11 cellular contexts compared by ENCODE assay signal in genomic region chr11:94131363-94132115, GRCh38. TPM values are rescaled to one million over a fixed set of nuclear protein-coding genes. Genes with fewer than 3 reads are reported as not detected.
DNase-seq lines count a peak whose midpoint lies in the region; ATAC-seq and TF ChIP-seq lines count a peak whose summit lies in the region.
"Had no signal": no experiment of that assay in that cellular context is flagged by ENCODE, and none has a peak within 500 bp of the region (broad histone marks: within the 10 kb centered on the region; RNA-seq: fewer than 3 reads in every experiment).

No MANE protein-coding gene starts in this region.

- no peak overlapping the region for H2AFZ ChIP-seq in GM23338

- peaks cover 93% of the 10 kb centered on the region for H3K79me2 ChIP-seq in GM23338 (replicated peaks; ENCODE audit: insufficient read depth)

- H3K27ac ChIP-seq in GM23338 (ENCODE audit: low read depth) (no peak overlapping the region), Peyer's patch (peak overlapping the region; percentile 86 to 98 (median 92)), sigmoid colon (peak overlapping the region; percentile 93 to 96 (median 94))
- H3K27ac ChIP-seq: neutrophil had no signal

- 0 out of 2 replicates have a peak, but pooled peaks cover 7% of the 10 kb centered on the region for H3K36me3 ChIP-seq in GM23338 (ENCODE audit: insufficient read depth)
- H3K36me3 ChIP-seq in Peyer's patch = no peaks in the 10 kb centered on the region
- no peaks in the 10 kb centered on the region for H3K36me3 ChIP-seq in sigmoid colon
- H3K36me3 ChIP-seq: neutrophil had no signal

- H3K4me3 ChIP-seq in GM23338 = peak overlapping the region; percentile 91
- H3K4me3 ChIP-seq in Peyer's patch = no peak overlapping the region
- H3K4me3 ChIP-seq in fibroblast of mammary gland (ENCODE audit: control insufficient read depth, low read depth, low read length) = peak overlapping the region; percentile 85
- peak overlapping the region in 3 of 4 donors; percentile 64 to 83 (median 69) for H3K4me3 ChIP-seq in sigmoid colon

- no peaks in the 10 kb centered on the region for H3K9me3 ChIP-seq in Peyer's patch
- H3K9me3 ChIP-seq in sigmoid colon = no peaks in the 10 kb centered on the region
- H3K9me3 ChIP-seq: neutrophil had no signal

- H3F3A ChIP-seq in GM23338 (replicated peaks; ENCODE audit: low read depth) = 0 out of 2 replicates have a peak, but pooled peaks cover 4% of the 10 kb centered on the region

- no peak overlapping the region for H3K4me3 Mint-ChIP-seq in GM23338

- H3K9me3 Mint-ChIP-seq in GM23338 = no peaks in the 10 kb centered on the region; the same call in 2 of the 3 replicates

- H3K27ac Mint-ChIP-seq in GM23338 = no peak overlapping the region

- H4K20me1 ChIP-seq in GM23338 (replicated peaks; ENCODE audit: insufficient read depth) = peaks cover 53% of the 10 kb centered on the region

- H3K27me3 ChIP-seq in GM23338 (ENCODE audit: insufficient read depth) = no peaks in the 10 kb centered on the region
- no peaks in the 10 kb centered on the region for H3K27me3 ChIP-seq in Peyer's patch
- H3K27me3 ChIP-seq in sigmoid colon = no peaks in the 10 kb centered on the region

- H3K9me2 ChIP-seq in GM23338 (ENCODE audit: insufficient read depth) = no peaks in the 10 kb centered on the region

- WGBS in sigmoid colon, 2 donors = 8 to 55% methylated on average over 1 of the region's 1 CpG

- peaks cover 12% of the 10 kb centered on the region; the same call in 2 of the 3 replicates for H3K36me3 Mint-ChIP-seq in GM23338 (ENCODE audit: low read depth)

- TF ChIP-seq POLR2A in Peyer's patch (IDR thresholded peaks at IDR 0.05) = no peak
- TF ChIP-seq POLR2A in sigmoid colon (IDR thresholded peaks at IDR 0.05) = no peak

- intact Hi-C loops in sigmoid colon (cut with DNase I) (loop anchor here (10.0 kb wide), 1 partner anchor 387 kb away; the partner anchor contains the start of genes C11orf54 and TAF1D), posterior vena cava (cut with DNase I) (no loop called here)

- H3K4me1 ChIP-seq in GM23338 (ENCODE audit: insufficient read depth) (peaks cover 70% of the 10 kb centered on the region), Peyer's patch (peaks cover 0 to 46% (median 8%) of the 10 kb centered on the region in 4 donors), sigmoid colon (peaks cover 0 to 74% (median 70%) of the 10 kb centered on the region in 4 donors)

- H3K4me1 Mint-ChIP-seq in GM23338 = peaks cover 49% of the 10 kb centered on the region

- no peak for ATAC-seq in GM23338
- ATAC-seq in stimulated activated naive CD8-positive, alpha-beta T cell treated with anti-CD3 and anti-CD28 coated beads, Interleukin-15, Interleukin-2, amounts not matched to agents 100 U/mL and 50 U/mL, for 24 hours = no peak
- no peak for ATAC-seq in GM21390 (IDR thresholded peaks at IDR 0.05; ENCODE audit: unreplicated experiment)

- DNase-seq in GM23338 (ENCODE audit: low spot score) = no peak
- DNase-seq in Peyer's patch = no peak
- peak; percentile 72 for DNase-seq in fibroblast of mammary gland (ENCODE audit: low read depth)
- no peak for DNase-seq in sigmoid colon
- no peak for DNase-seq in posterior vena cava (ENCODE audit: low spot score)
- no peak for DNase-seq in NCI-H2227 (lab: John Stamatoyannopoulos, UW; ENCODE audit: unreplicated experiment)
- DNase-seq in stimulated activated naive CD8-positive, alpha-beta T cell treated with anti-CD3 and anti-CD28 coated beads, Interleukin-15, Interleukin-2, amounts not matched to agents 100 U/mL and 50 U/mL, for 24 hours = no peak
- DNase-seq: activated CD4-positive, alpha-beta T cell treated with anti-CD3 and anti-CD28 coated beads for 4 hours; cortex of kidney had no signal

- TF ChIP-seq CTCF in GM23338 (conservative IDR thresholded peaks at IDR 0.05; ENCODE audit: low read depth in 2 of 2) (no peak), Peyer's patch (IDR thresholded peaks at IDR 0.05) (no peak), fibroblast of mammary gland (conservative IDR thresholded peaks at IDR 0.05; ENCODE audit: control insufficient read depth, insufficient read depth, low read depth, low read length) (no peak), sigmoid colon (IDR thresholded peaks at IDR 0.05) (no peak)

- peak overlapping the region; percentile 100 for H3K4me2 ChIP-seq in GM23338

- TF ChIP-seq EP300 in sigmoid colon (IDR thresholded peaks at IDR 0.05) = no peak

- peaks cover 9% of the 10 kb centered on the region for H3K27me3 Mint-ChIP-seq in GM23338 (ENCODE audit: insufficient read depth, low read depth, poor library complexity)

TF ChIP-seq in GM23338, 12 proteins besides CTCF, POLR2A, EP300 and RAD21 (continues in another document):
- TF ChIP-seq NANOG (IDR thresholded peaks at IDR 0.05; ENCODE audit: borderline replicate concordance) (no peak), JUNB (IDR thresholded peaks at IDR 0.05; ENCODE audit: unreplicated experiment) (no peak), ZNF331 (CRISPR knock-in tag; IDR thresholded peaks at IDR 0.05; ENCODE audit: low read depth) (no peak), EZH2 (IDR thresholded peaks at IDR 0.05; ENCODE audit: low read depth, unreplicated experiment) (no peak), ETS1 (IDR thresholded peaks at IDR 0.05) (no peak), CREB1 (CRISPR knock-in tag; IDR thresholded peaks at IDR 0.05; ENCODE audit: low read depth) (no peak), STAT1 (IDR thresholded peaks at IDR 0.05; ENCODE audit: unreplicated experiment) (no peak)

RNA-seq across cellular contexts. Expression of gene PANX1, which starts 2.9 kb away (rescaled TPM):
- total RNA-seq in GM23338 (2014; rRNA removed; shearing (Covaris generic)) = 28.9 and 40.8 TPM in 2 replicates
- polyA plus RNA-seq in GM23338 (2016; fragmentation: Nextera tagmentation; extraction: Ambion mirVana) = 8.3 and 9.5 TPM in 2 replicates
- 10 to 100 TPM in 1 of 4 donors, 1 to 10 TPM in 3; 5.8 to 10.9 (median 8.6) TPM for total RNA-seq in Peyer's patch
- total RNA-seq in sigmoid colon = 10 to 100 TPM; 21.6 to 35.7 (median 25.4) TPM
- 1 to 10 TPM; 1.2 to 6.3 (median 3.5) TPM for polyA plus RNA-seq in sigmoid colon
- total RNA-seq in posterior vena cava = 10 to 100 TPM; 20.2 to 45.3 TPM

Comparison
In these comparisons a context has a peak if more than half of its experiments do, and no peak if none do; other contexts are left out.
1. H3K4me3 ChIP-seq: peak in GM23338 (single experiment), fibroblast of mammary gland (single experiment) and sigmoid colon (3 of 4); none in Peyer's patch (0 of 4).